In genomic region chr12:113247123-113248045, GRCh38 we compare ENCODE assay signal across 12 cellular contexts. TPM values are rescaled to one million over a fixed set of nuclear protein-coding genes. Genes with fewer than 3 reads are reported as not detected.
DNase-seq lines count a peak whose midpoint lies in the region; ATAC-seq and TF ChIP-seq lines count a peak whose summit lies in the region.
"Had no signal": no experiment of that assay in that cellular context is flagged by ENCODE, and none has a peak within 500 bp of the region (broad histone marks: within the 10 kb centered on the region; RNA-seq: fewer than 3 reads in every experiment).

No MANE protein-coding gene starts in this region.

- H3K36me3 ChIP-seq in GM23338 (ENCODE audit: insufficient read depth): no peaks in the 10 kb centered on the region
- H3K36me3 ChIP-seq in skeletal muscle satellite cell (ENCODE audit: insufficient read depth, low read length): no peaks in the 10 kb centered on the region

- no peak for ATAC-seq in GM23338

- H3K36me3 Mint-ChIP-seq in GM23338 (ENCODE audit: low read depth): peaks cover 21% of the 10 kb centered on the region

- H3K27me3 ChIP-seq in GM23338 (ENCODE audit: insufficient read depth) (no peaks in the 10 kb centered on the region), skeletal muscle satellite cell (ENCODE audit: control insufficient read depth, insufficient read depth, low read length) (no peaks in the 10 kb centered on the region)

- no peaks in the 10 kb centered on the region for H3K9me3 ChIP-seq in skeletal muscle satellite cell (replicated peaks; ENCODE audit: low read length)

- H4K20me1 ChIP-seq in GM23338 (replicated peaks; ENCODE audit: insufficient read depth): no peaks in the 10 kb centered on the region

- no peak overlapping the region for H3K4me3 ChIP-seq in GM23338
- no peak overlapping the region for H3K4me3 ChIP-seq in fibroblast of mammary gland (ENCODE audit: control insufficient read depth, low read depth, low read length)
- peak overlapping the region; percentile 3 for H3K4me3 ChIP-seq in skeletal muscle satellite cell (ENCODE audit: low read length)

- TF ChIP-seq CTCF in GM23338 (conservative IDR thresholded peaks at IDR 0.05; ENCODE audit: low read depth in 2 of 2): no peak
- no peak for TF ChIP-seq CTCF in fibroblast of mammary gland (conservative IDR thresholded peaks at IDR 0.05; ENCODE audit: control insufficient read depth, insufficient read depth, low read depth, low read length)

- H3F3A ChIP-seq in GM23338 (replicated peaks; ENCODE audit: low read depth): no peaks in the 10 kb centered on the region; the same call in 1 of the 2 replicates

- H3K27ac ChIP-seq in GM23338 (ENCODE audit: low read depth): 0 out of 2 replicates have a peak overlapping the region, but pooled peaks have one; percentile 95

- H3K4me1 Mint-ChIP-seq in GM23338: peaks cover 52% of the 10 kb centered on the region

- no peak overlapping the region for H2AFZ ChIP-seq in GM23338

- H3K4me1 ChIP-seq in GM23338 (ENCODE audit: insufficient read depth) (peaks cover 16% of the 10 kb centered on the region), skeletal muscle satellite cell (ENCODE audit: control insufficient read depth, insufficient read depth, low read length) (peaks cover 43% of the 10 kb centered on the region)

- H3K27ac Mint-ChIP-seq in GM23338: peak overlapping the region; percentile 99
- H3K27ac Mint-ChIP-seq: activated naive CD8-positive, alpha-beta T cell had no signal

- H3K4me2 ChIP-seq in GM23338: no peak overlapping the region; the same call in 1 of the 2 replicates
- H3K4me2 ChIP-seq in skeletal muscle satellite cell (ENCODE audit: low read length): peak overlapping the region; percentile 72

- peaks cover 4% of the 10 kb centered on the region; the same call in 1 of the 3 replicates for H3K9me3 Mint-ChIP-seq in GM23338

- no peaks in the 10 kb centered on the region for H3K9me2 ChIP-seq in GM23338 (ENCODE audit: insufficient read depth)

- peaks cover 26% of the 10 kb centered on the region for H3K27me3 Mint-ChIP-seq in GM23338 (ENCODE audit: insufficient read depth, low read depth, poor library complexity)
- H3K27me3 Mint-ChIP-seq: activated naive CD8-positive, alpha-beta T cell had no signal

- no peak for DNase-seq in GM23338 (ENCODE audit: low spot score)
- DNase-seq in SIG-M5 (lab: John Stamatoyannopoulos, UW): peak; percentile 18
- DNase-seq in fibroblast of mammary gland (ENCODE audit: low read depth): peak; percentile 65
- DNase-seq in NCI-H1105 treated with DMSO at 0.1 percent for 48 hours (lab: John Stamatoyannopoulos, UW): no peak
- DNase-seq in cerebellar nuclear complex (lab: John Stamatoyannopoulos, UW): no peak
- no peak for DNase-seq in NCI-H1092 treated with DMSO at 0.1 percent for 48 hours (lab: John Stamatoyannopoulos, UW)
- DNase-seq in retina: no peak
- DNase-seq: kidney glomerular epithelial cell; NK-92 treated with Interleukin-12 subunit alpha and Interleukin-12 subunit beta, amount 100 ng/mL, for 24 hours; stimulated activated naive CD4-positive, alpha-beta T cell had no signal

- H3K9ac ChIP-seq in skeletal muscle satellite cell (ENCODE audit: low read depth, low read length): peak overlapping the region; percentile 63

- no peaks in the 10 kb centered on the region for H3K79me2 ChIP-seq in GM23338 (replicated peaks; ENCODE audit: insufficient read depth)

- no peak overlapping the region; the same call in 1 of the 3 replicates for H3K4me3 Mint-ChIP-seq in GM23338
- H3K4me3 Mint-ChIP-seq: activated naive CD8-positive, alpha-beta T cell had no signal

TF ChIP-seq in GM23338, 12 proteins besides CTCF, POLR2A, EP300 and RAD21 (continues in another document):
- TF ChIP-seq JUNB (IDR thresholded peaks at IDR 0.05; ENCODE audit: unreplicated experiment) (no peak), ZNF462 (CRISPR knock-in tag; IDR thresholded peaks at IDR 0.05) (no peak), ZNF114 (CRISPR knock-in tag; IDR thresholded peaks at IDR 0.05) (no peak), STAT1 (IDR thresholded peaks at IDR 0.05; ENCODE audit: unreplicated experiment) (no peak), ZNF331 (CRISPR knock-in tag; IDR thresholded peaks at IDR 0.05; ENCODE audit: low read depth) (no peak)
- TF ChIP-seq, protein P1, sequence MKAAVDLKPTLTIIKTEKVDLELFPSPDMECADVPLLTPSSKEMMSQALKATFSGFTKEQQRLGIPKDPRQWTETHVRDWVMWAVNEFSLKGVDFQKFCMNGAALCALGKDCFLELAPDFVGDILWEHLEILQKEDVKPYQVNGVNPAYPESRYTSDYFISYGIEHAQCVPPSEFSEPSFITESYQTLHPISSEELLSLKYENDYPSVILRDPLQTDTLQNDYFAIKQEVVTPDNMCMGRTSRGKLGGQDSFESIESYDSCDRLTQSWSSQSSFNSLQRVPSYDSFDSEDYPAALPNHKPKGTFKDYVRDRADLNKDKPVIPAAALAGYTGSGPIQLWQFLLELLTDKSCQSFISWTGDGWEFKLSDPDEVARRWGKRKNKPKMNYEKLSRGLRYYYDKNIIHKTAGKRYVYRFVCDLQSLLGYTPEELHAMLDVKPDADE (IDR thresholded peaks at IDR 0.05): no peak

RNA-seq across cellular contexts. Expression of gene TPCN1, which starts 26.1 kb away (rescaled TPM):
- total RNA-seq in GM23338 (2014; rRNA removed; shearing (Covaris generic)): 12.2 and 14.4 TPM in 2 replicates
- 11.2 and 16.2 TPM in 2 replicates for polyA plus RNA-seq in GM23338 (2016; fragmentation: Nextera tagmentation; extraction: Ambion mirVana)
- 12.7 and 13.4 TPM in 2 replicates for total RNA-seq in skeletal muscle satellite cell (2012; rRNA removed)

Comparison
In these comparisons a context has a peak if more than half of its experiments do, and no peak if none do; other contexts are left out.
1. DNase-seq: peak in SIG-M5 (single experiment) and fibroblast of mammary gland (single experiment); none in GM23338 (single experiment), NCI-H1105 treated with DMSO at 0.1 percent for 48 hours (single experiment), cerebellar nuclear complex (0 of 2), NCI-H1092 treated with DMSO at 0.1 percent for 48 hours (single experiment) and retina (single experiment).